8 cellular contexts compared by ENCODE assay signal in genomic region chr12:25130741-25131188, GRCh38.
DNase-seq lines count a peak whose midpoint lies in the region; FAIRE-seq and TF ChIP-seq lines count a peak whose summit lies in the region.

No MANE protein-coding gene starts in this region.

- no peaks in the 10 kb centered on the region for H4K20me1 ChIP-seq in OCI-LY3 (ENCODE audit: insufficient read depth, low read length)

- no peak overlapping the region for H4K8ac ChIP-seq in neuronal stem cell (ENCODE audit: low read depth, low read length)

- no peaks in the 10 kb centered on the region for H3K9me3 ChIP-seq in OCI-LY3 (ENCODE audit: insufficient read depth, low read length)
- H3K9me3 ChIP-seq in neuronal stem cell (replicated peaks in 1 of 2; ENCODE audit: control insufficient read depth in 2 of 2, insufficient read depth in 1 of 2, low read depth in 1 of 2, low read length in 2 of 2): no peaks in the 10 kb centered on the region

- H2AK5ac ChIP-seq in neuronal stem cell (ENCODE audit: low read depth, low read length): no peak overlapping the region

- no peak overlapping the region for H3K4ac ChIP-seq in neuronal stem cell (ENCODE audit: low read length)

- peak; percentile 92 for FAIRE-seq in endometrium (lab: Jason Lieb, UNC)

- no peak overlapping the region for H3K14ac ChIP-seq in neuronal stem cell (ENCODE audit: low read length)

- H3K23ac ChIP-seq in neuronal stem cell (ENCODE audit: low read depth, low read length, poor library complexity): no peak overlapping the region

- H2BK15ac ChIP-seq in neuronal stem cell (ENCODE audit: low read length): no peak overlapping the region

- H3K4me1 Mint-ChIP-seq in activated CD4-positive, alpha-beta memory T cell treated with anti-CD3 and anti-CD28 coated beads for 36 hours (ENCODE audit: low read depth): no peaks in the 10 kb centered on the region

- no peak overlapping the region for H3K4me2 ChIP-seq in OCI-LY3 (ENCODE audit: low read length)
- no peak overlapping the region for H3K4me2 ChIP-seq in neuronal stem cell (ENCODE audit: insufficient read depth, low read length, poor library complexity, severe bottlenecking)

- H3K79me2 ChIP-seq in OCI-LY3 (ENCODE audit: low read length): no peaks in the 10 kb centered on the region

- H3K27ac ChIP-seq in HL-60 (replicated peaks): no peak overlapping the region
- no peak overlapping the region for H3K27ac ChIP-seq in OCI-LY3 (ENCODE audit: low read length)
- no peak overlapping the region for H3K27ac ChIP-seq in neuronal stem cell (replicated peaks; ENCODE audit: low read length)

- H2AFZ ChIP-seq in OCI-LY3 (ENCODE audit: low read depth, low read length) (no peak overlapping the region), neuronal stem cell (ENCODE audit: low read length) (no peak overlapping the region)

- no peak overlapping the region for H2BK5ac ChIP-seq in neuronal stem cell (ENCODE audit: low read length)

- no peaks in the 10 kb centered on the region for H3K36me3 ChIP-seq in BJ (ENCODE audit: control insufficient read depth, insufficient read depth, low read length)
- no peaks in the 10 kb centered on the region for H3K36me3 ChIP-seq in OCI-LY3 (replicated peaks; ENCODE audit: low read depth, low read length)
- H3K36me3 ChIP-seq in neuronal stem cell (replicated peaks in 1 of 2; ENCODE audit: control insufficient read depth in 2 of 2, insufficient read depth in 2 of 2, low read length in 2 of 2): no peaks in the 10 kb centered on the region

- H3K27me3 ChIP-seq in BJ (ENCODE audit: control insufficient read depth, insufficient read depth, low read length): peaks cover 2% of the 10 kb centered on the region; the same call in 1 of the 2 replicates
- no peaks in the 10 kb centered on the region for H3K27me3 ChIP-seq in HL-60 (ENCODE audit: insufficient read depth, poor library complexity, severe bottlenecking)
- no peaks in the 10 kb centered on the region for H3K27me3 ChIP-seq in OCI-LY3 (ENCODE audit: low read depth, low read length)
- H3K27me3 ChIP-seq in neuronal stem cell (ENCODE audit: control insufficient read depth in 3 of 3, insufficient read depth in 3 of 3, low read depth in 1 of 3, low read length in 3 of 3): peaks cover 0 to 4% (median 0%) of the 10 kb centered on the region in 3 experiments

- POLR2A ChIA-PET in BJ (lab: Charles Lee): no interaction called here
- POLR2A ChIA-PET in activated CD4-positive, alpha-beta memory T cell treated with anti-CD3 and anti-CD28 coated beads for 36 hours (lab: Charles Lee): no interaction called here

- TF ChIP-seq CTCF in BJ (IDR thresholded peaks at IDR 0.05; ENCODE audit: insufficient read depth, low read depth, low read length): peak; percentile 54
- peak; percentile 18 for TF ChIP-seq CTCF in HL-60 (IDR thresholded peaks at IDR 0.05; ENCODE audit: insufficient read depth, low read length)
- TF ChIP-seq CTCF in OCI-LY3 (IDR thresholded peaks at IDR 0.05; ENCODE audit: low read depth, low read length): peak; percentile 75

- H3K4me3 ChIP-seq in BJ (ENCODE audit: low read depth, low read length) (no peak overlapping the region), HL-60 (replicated peaks; ENCODE audit: insufficient read depth, low read length) (no peak overlapping the region), OCI-LY3 (ENCODE audit: low read length) (no peak overlapping the region), neuronal stem cell (ENCODE audit: low read length in 2 of 2) (no peak overlapping the region)

- H2BK12ac ChIP-seq in neuronal stem cell (ENCODE audit: low read length): no peak overlapping the region

- H3K36me3 Mint-ChIP-seq in activated CD4-positive, alpha-beta memory T cell treated with anti-CD3 and anti-CD28 coated beads for 36 hours: no peaks in the 10 kb centered on the region

- H3K27me3 Mint-ChIP-seq in activated CD4-positive, alpha-beta memory T cell treated with anti-CD3 and anti-CD28 coated beads for 36 hours: no peaks in the 10 kb centered on the region

- DNase-seq in BJ (ENCODE audit: low read depth): peak; percentile 4
- peak in 1 of 2 experiments; percentile 30 for DNase-seq in HL-60 (ENCODE audit: low read depth in 1 of 2, low spot score in 1 of 2)
- peak; percentile 6 for DNase-seq in neuronal stem cell (ENCODE audit: low spot score)
- no peak for DNase-seq in activated CD4-positive, alpha-beta memory T cell treated with anti-CD3 and anti-CD28 coated beads for 36 hours
- no peak for DNase-seq in NK-92 treated with Interleukin-12 subunit alpha and Interleukin-12 subunit beta, amount 100 ng/mL, for 24 hours (lab: John Stamatoyannopoulos, UW)
- DNase-seq in stimulated activated CD4-positive, alpha-beta T cell treated with anti-CD3 and anti-CD28 coated beads, Interleukin-2, amount 100 ng/mL, for 24 hours: no peak

- H3K9ac ChIP-seq in OCI-LY3 (ENCODE audit: low read length): no peak overlapping the region
- no peak overlapping the region for H3K9ac ChIP-seq in neuronal stem cell (ENCODE audit: low read depth, low read length, poor library complexity)

- H3K4me1 ChIP-seq in OCI-LY3 (ENCODE audit: low read length) (peaks cover 14% of the 10 kb centered on the region), neuronal stem cell (ENCODE audit: control insufficient read depth in 2 of 2, insufficient read depth in 1 of 2, low read depth in 1 of 2, low read length in 2 of 2) (no peaks in the 10 kb centered on the region)

- no peak overlapping the region for H3K4me3 Mint-ChIP-seq in activated CD4-positive, alpha-beta memory T cell treated with anti-CD3 and anti-CD28 coated beads for 36 hours

- H2BK120ac ChIP-seq in neuronal stem cell (ENCODE audit: low read depth, low read length): no peak overlapping the region

- H3K79me1 ChIP-seq in neuronal stem cell (ENCODE audit: low read depth, low read length): no peaks in the 10 kb centered on the region

- H3K27ac Mint-ChIP-seq in activated CD4-positive, alpha-beta memory T cell treated with anti-CD3 and anti-CD28 coated beads for 36 hours: no peak overlapping the region

- H3K9me3 Mint-ChIP-seq in activated CD4-positive, alpha-beta memory T cell treated with anti-CD3 and anti-CD28 coated beads for 36 hours: no peaks in the 10 kb centered on the region

- CTCF ChIA-PET in BJ (lab: Yijun Ruan, JAX): interaction anchor here (1.0 to 2.6 kb wide), 4 partner anchors 139 to 1926 kb away, joined by 3 to 10 read pairs (median 4); no protein-coding TSS in a partner anchor
- CTCF ChIA-PET in activated CD4-positive, alpha-beta memory T cell treated with anti-CD3 and anti-CD28 coated beads for 36 hours (lab: Charles Lee): interaction anchor here (0.6 to 8.1 kb wide), 8 partner anchors 10 to 277 kb away, joined by 3 to 120 read pairs (median 4); no protein-coding TSS in a partner anchor

- no peak overlapping the region for H3K18ac ChIP-seq in neuronal stem cell (ENCODE audit: low read length)

- intact Hi-C loops in activated CD4-positive, alpha-beta memory T cell treated with anti-CD3 and anti-CD28 coated beads for 36 hours (cut with micrococcal nuclease): loop anchor here (1.0 to 10.0 kb wide), 3 partner anchors 78 to 276 kb away; a partner anchor contains a TSS

- H4K91ac ChIP-seq in neuronal stem cell (ENCODE audit: low read depth, low read length, poor library complexity): no peak overlapping the region

Comparison
In these comparisons a context has a peak if more than half of its experiments do, and no peak if none do; other contexts are left out.
1. DNase-seq: peak in BJ (single experiment) and neuronal stem cell (single experiment); none in activated CD4-positive, alpha-beta memory T cell treated with anti-CD3 and anti-CD28 coated beads for 36 hours (single experiment), NK-92 treated with Interleukin-12 subunit alpha and Interleukin-12 subunit beta, amount 100 ng/mL, for 24 hours (single experiment) and stimulated activated CD4-positive, alpha-beta T cell treated with anti-CD3 and anti-CD28 coated beads, Interleukin-2, amount 100 ng/mL, for 24 hours (0 of 2).
2. CTCF ChIP-seq: peak in every context shown above with its lines; median percentile 75 in OCI-LY3; 54 in BJ; 18 in HL-60.